ENCODE assay signal across 2 cellular contexts in genomic region chr17:11598274-11599221, GRCh38.
TF ChIP-seq lines count a peak whose summit lies in the region.

TSS of gene DNAH9 (plus strand) at chr17:11598470. CDS start at chr17:11598499, 29 bp downstream.

TF ChIP-seq in H1, 55 proteins besides CTCF, POLR2A, EP300 and RAD21 (continued from another document):
- TF ChIP-seq BACH1 (IDR thresholded peaks at IDR 0.05; ENCODE audit: low read length) (peak; percentile 60; the same call in 1 of the 2 replicates), ZNF274 (IDR thresholded peaks at IDR 0.05; ENCODE audit: borderline replicate concordance, extremely low read depth, low read length) (no peak), HDAC2 (IDR thresholded peaks at IDR 0.05; ENCODE audit: borderline replicate concordance in 1 of 2, low read depth in 2 of 2, low read length in 2 of 2) (peak in 1 of 2 experiments; percentile 96; a peak in 1 of 4 replicates), TBP (IDR thresholded peaks at IDR 0.05; ENCODE audit: low read depth, low read length) (no peak), POU5F1 (IDR thresholded peaks at IDR 0.05; ENCODE audit: low read depth, low read length) (no peak), HDAC6 (IDR thresholded peaks at IDR 0.05; ENCODE audit: low read depth, low read length) (no peak), SIN3A (conservative IDR thresholded peaks at IDR 0.05 in 1 of 2, IDR thresholded peaks at IDR 0.05 in 1 of 2; ENCODE audit: low read depth in 1 of 2, low read length in 2 of 2) (peak; percentile 95 to 99), SP1 (IDR thresholded peaks at IDR 0.05; ENCODE audit: low read depth, low read length) (peak; percentile 37; the same call in 1 of the 2 replicates), SAP30 (IDR thresholded peaks at IDR 0.05; ENCODE audit: insufficient read depth, insufficient replicate concordance, low read length) (peak; percentile 76), CBX8 (IDR thresholded peaks at IDR 0.05; ENCODE audit: borderline replicate concordance, low read depth, low read length) (no peak)

TF ChIP-seq in liver, 16 proteins besides CTCF, POLR2A, EP300 and RAD21:
- TF ChIP-seq ZBTB33 (IDR thresholded peaks at IDR 0.05) (no peak), GABPA (IDR thresholded peaks at IDR 0.05 in 1 of 2, conservative IDR thresholded peaks at IDR 0.05 in 1 of 2) (no peak), SP1 (IDR thresholded peaks at IDR 0.05) (peak; percentile 27)
